ENCODE assay signal across 8 cellular contexts in genomic region chr10:117216611-117217195, GRCh38. TPM values are rescaled to one million over a fixed set of nuclear protein-coding genes. Genes with fewer than 3 reads are reported as not detected.
DNase-seq lines count a peak whose midpoint lies in the region; ATAC-seq, FAIRE-seq and TF ChIP-seq lines count a peak whose summit lies in the region.

No MANE protein-coding gene starts in this region.

- peak; percentile 100 for TF ChIP-seq CTCF in A549 (IDR thresholded peaks at IDR 0.05)

- TF ChIP-seq RAD21 in A549 (conservative IDR thresholded peaks at IDR 0.05 in 1 of 2, IDR thresholded peaks at IDR 0.05 in 1 of 2) = peak; percentile 94 to 99

- peaks cover 31 to 72% of the 10 kb centered on the region in 2 donors for H3K27me3 Mint-ChIP-seq in effector memory CD8-positive, alpha-beta T cell

- TF ChIP-seq POLR2A in A549 (IDR thresholded peaks at IDR 0.05; ENCODE audit: low read length) = no peak
- TF ChIP-seq POLR2A in GM18505 (IDR thresholded peaks at IDR 0.05; ENCODE audit: borderline replicate concordance, extremely low read depth, insufficient read depth, insufficient read length) = no peak

- H3K4me3 ChIP-seq in A549 (peak overlapping the region; percentile 63), mesodermal cell (ENCODE audit: extremely low read depth, insufficient read depth, low read length, poor library complexity, severe bottlenecking) (peak overlapping the region; percentile 39)

- H3K4me3 Mint-ChIP-seq in effector memory CD8-positive, alpha-beta T cell = peak overlapping the region; percentile 78 to 84

- no peak for FAIRE-seq in A549 (lab: Jason Lieb, UNC)

- H3K27ac Mint-ChIP-seq in effector memory CD8-positive, alpha-beta T cell = peak overlapping the region in 1 of 2 donors; percentile 26

- peak overlapping the region; percentile 97 for H3K4me2 ChIP-seq in A549

- H3K4me1 Mint-ChIP-seq in effector memory CD8-positive, alpha-beta T cell (ENCODE audit: low read depth in 2 of 2) = peaks cover 12% of the 10 kb centered on the region in 2 donors

- POLR2A ChIA-PET in A549 (lab: Yijun Ruan, JAX) = interaction anchor here (1.2 to 1.7 kb wide), 2 partner anchors 103 to 245 kb away, joined by 3 to 13 read pairs; no protein-coding TSS in a partner anchor

- ATAC-seq in A549 (peak; percentile 57 to 84), GM18505 (IDR thresholded peaks at IDR 0.05; ENCODE audit: unreplicated experiment) (peak; percentile 85), HG03039 (IDR thresholded peaks at IDR 0.05; ENCODE audit: unreplicated experiment) (peak; percentile 81)
- peak; percentile 84 for ATAC-seq in effector memory CD8-positive, alpha-beta T cell (replicated peaks)

- TF ChIP-seq EP300 in A549 (IDR thresholded peaks at IDR 0.05) = no peak

- H3K9me3 Mint-ChIP-seq in effector memory CD8-positive, alpha-beta T cell = peaks cover 0 to 6% of the 10 kb centered on the region in 2 donors

- H3K4me1 ChIP-seq in A549 (peaks cover 37% of the 10 kb centered on the region), mesodermal cell (ENCODE audit: control insufficient read depth, insufficient read depth, low read length, poor library complexity, severe bottlenecking) (peaks cover 9% of the 10 kb centered on the region)

- H3K36me3 ChIP-seq in mesodermal cell (ENCODE audit: control insufficient read depth, insufficient read depth, low read length) = no peaks in the 10 kb centered on the region

- H3K27ac ChIP-seq in A549 (peak overlapping the region; percentile 74 to 94), mesodermal cell (ENCODE audit: low read depth, low read length, severe bottlenecking) (no peak overlapping the region)

- no peaks in the 10 kb centered on the region for H3K36me3 Mint-ChIP-seq in effector memory CD8-positive, alpha-beta T cell (ENCODE audit: insufficient read depth)

- WGBS in A549 (ENCODE audit: missing lambda C conversion rate) = 0% methylated on average over 28 of the region's 52 CpGs
- 1 to 2% methylated on average over 35 to 52 of the region's 52 CpGs for WGBS in mesodermal cell (ENCODE audit: insufficient coverage in 2 of 2), 2 experiments

- DNase-seq in A549 (ENCODE audit: low read depth in 1 of 2, low spot score in 1 of 2) (peak; percentile 78 to 84), NCI-H460 (ENCODE audit: extremely low read depth, low read depth) (peak; percentile 55)
- peak; percentile 17 to 64 for DNase-seq in activated CD8-positive, alpha-beta memory T cell treated with anti-CD3 and anti-CD28 coated beads for 1 hour (ENCODE audit: extremely low read depth in 1 of 2, low read depth in 1 of 2)
- DNase-seq in effector memory CD8-positive, alpha-beta T cell = peak; percentile 57 to 68 (median 66)
- peak; percentile 49 for DNase-seq in stimulated activated CD8-positive, alpha-beta memory T cell treated with anti-CD3 and anti-CD28 coated beads, Interleukin-12 subunit alpha, Interleukin-12 subunit beta, amount 100 ng/mL, for 4 hours (ENCODE audit: low read depth)

- CTCF ChIA-PET in A549 (lab: Yijun Ruan, JAX) = interaction anchor here (0.6 to 7.3 kb wide), 89 partner anchors 10 to 1242 kb away, joined by 3 to 221 read pairs (median 5); partner anchors contain the start of gene KCNK18

- peaks cover 13% of the 10 kb centered on the region for H3K9me3 ChIP-seq in A549
- H3K9me3 ChIP-seq in mesodermal cell (ENCODE audit: control insufficient read depth, low read length) = no peaks in the 10 kb centered on the region

TF ChIP-seq in A549, 52 proteins besides CTCF, POLR2A, EP300 and RAD21:
- TF ChIP-seq SMC3 (IDR thresholded peaks at IDR 0.05) = peak; percentile 100
- TF ChIP-seq JUN (IDR thresholded peaks at IDR 0.05) = peak in 1 of 2 experiments; percentile 57; a peak in 2 of 5 replicates
- TF ChIP-seq RNF2 (IDR thresholded peaks at IDR 0.05; ENCODE audit: borderline replicate concordance, low read depth) = no peak
- no peak for TF ChIP-seq FOSL2 (IDR thresholded peaks at IDR 0.05)
- TF ChIP-seq FOSL2 (CRISPR knock-in tag; IDR thresholded peaks at IDR 0.05) = peak; percentile 26; the same call in 1 of the 2 replicates
- TF ChIP-seq MAX (IDR thresholded peaks at IDR 0.05) = peak; percentile 81
- TF ChIP-seq HDAC2 (IDR thresholded peaks at IDR 0.05) = no peak
- TF ChIP-seq REST (IDR thresholded peaks at IDR 0.05) = peak; percentile 53
- TF ChIP-seq E2F6 (IDR thresholded peaks at IDR 0.05; ENCODE audit: borderline replicate concordance, low read depth) = peak; percentile 72
- 0 out of 2 replicates have a peak, but pooled peaks have one; percentile 40 for TF ChIP-seq HMGXB4 (CRISPR knock-in tag; IDR thresholded peaks at IDR 0.05; ENCODE audit: borderline replicate concordance)
- no peak for TF ChIP-seq EHMT2 (IDR thresholded peaks at IDR 0.05; ENCODE audit: low read depth)
- peak; percentile 75 for TF ChIP-seq CHD2 (IDR thresholded peaks at IDR 0.05; ENCODE audit: low read length, partially characterized antibody)

RNA-seq across cellular contexts. Expression of gene KCNK18, which starts 19.4 kb away (rescaled TPM):
- polyA plus RNA-seq in A549 (2011; rRNA removed) (not detected in 2 replicates), A549 (2017; fragmentation: RNase III; extraction: RNeasy Plus Mini Kit Qiagen cat#74134 plus additional on column Dnase treatment) (not detected in 3 replicates)
- not detected in 2 replicates for polyA plus RNA-seq in A549 (2012; cell fraction: cytosol; rRNA removed)
- polyA plus RNA-seq in A549 (2012; cell fraction: nucleus; rRNA removed) = not detected in 2 replicates
- polyA minus RNA-seq in A549 (2011; rRNA and poly(A)+ RNA removed) = not detected in 2 replicates
- not detected in 2 replicates for total RNA-seq in NCI-H460 (2014; rRNA removed; shearing (Covaris generic))
- not detected in 2 replicates for polyA plus RNA-seq in NCI-H460 (2014; cell fraction: nucleus; rRNA removed)
- not detected for polyA plus RNA-seq in mesodermal cell (2013, experiment 1 of 2)
- not detected for polyA plus RNA-seq in mesodermal cell (2013, experiment 2 of 2)

RNA-seq across cellular contexts. Expression of gene SLC18A2, which starts 24.2 kb away (rescaled TPM):
- polyA plus RNA-seq in A549 (2011; rRNA removed) = 0.09 TPM in 1 of 2 replicates, not detected in the other
- 0.01 and 0.03 TPM in 2 replicates for polyA plus RNA-seq in A549 (2012; cell fraction: cytosol; rRNA removed)
- polyA plus RNA-seq in A549 (2012; cell fraction: nucleus; rRNA removed) = 0.02 TPM in 1 of 2 replicates, not detected in the other
- 0.03 to 0.05 TPM (median 0.03 TPM) in 3 replicates for polyA plus RNA-seq in A549 (2017; fragmentation: RNase III; extraction: RNeasy Plus Mini Kit Qiagen cat#74134 plus additional on column Dnase treatment)
- polyA minus RNA-seq in A549 (2011; rRNA and poly(A)+ RNA removed) = 0.08 TPM in 1 of 2 replicates, not detected in the other
- 0.12 TPM in 1 of 2 replicates, not detected in the other for total RNA-seq in NCI-H460 (2014; rRNA removed; shearing (Covaris generic))
- polyA plus RNA-seq in NCI-H460 (2014; cell fraction: nucleus; rRNA removed) = not detected in 2 replicates
- polyA plus RNA-seq in mesodermal cell (2013, experiment 1 of 2) = 1.5 TPM
- polyA plus RNA-seq in mesodermal cell (2013, experiment 2 of 2) = 1.2 TPM
